Comparison of ENCODE assay signal across 9 cellular contexts in genomic region chr1:76336951-76337371, GRCh38.
DNase-seq lines count a peak whose midpoint lies in the region; ATAC-seq lines count a peak whose summit lies in the region.
"Had no signal": no experiment of that assay in that cellular context is flagged by ENCODE, and none has a peak within 500 bp of the region (broad histone marks: within the 10 kb centered on the region; RNA-seq: fewer than 3 reads in every experiment).

No MANE protein-coding gene starts in this region.

- no peaks in the 10 kb centered on the region for H3K27me3 ChIP-seq in Karpas-422 (ENCODE audit: low read length)

- H3K79me2 ChIP-seq in Karpas-422 (ENCODE audit: low read length): no peaks in the 10 kb centered on the region

- no peak for ATAC-seq in HG03378 (IDR thresholded peaks at IDR 0.05; ENCODE audit: unreplicated experiment)
- ATAC-seq: activated naive CD8-positive, alpha-beta T cell treated with anti-CD3 and anti-CD28 coated beads, Interleukin-2, amount 50 U/mL, for 24 hours had no signal

- H3K36me3 ChIP-seq in Karpas-422 (ENCODE audit: insufficient read depth, low read length): no peaks in the 10 kb centered on the region

- DNase-seq in EL (peak; percentile 84), NCI-H510A (lab: John Stamatoyannopoulos, UW) (peak; percentile 29), fibroblast of the conjunctiva (ENCODE audit: low read depth) (peak; percentile 95), posterior vena cava (ENCODE audit: low spot score) (peak; percentile 85), Karpas-422 (no peak), KG1 (lab: John Stamatoyannopoulos, UW) (no peak)
- no peak for DNase-seq in stimulated activated naive CD4-positive, alpha-beta T cell (lab: John Stamatoyannopoulos, UW)
- DNase-seq: activated naive CD8-positive, alpha-beta T cell treated with anti-CD3 and anti-CD28 coated beads, Interleukin-2, amount 50 U/mL, for 24 hours had no signal

- intact Hi-C loops in posterior vena cava (cut with DNase I): no loop called here

- no peak overlapping the region for H3K9ac ChIP-seq in Karpas-422 (ENCODE audit: low read length)

- no peak overlapping the region for H3K4me3 ChIP-seq in Karpas-422 (ENCODE audit: low read length)

- H4K20me1 ChIP-seq in Karpas-422 (ENCODE audit: insufficient read depth, low read depth, low read length): no peaks in the 10 kb centered on the region

- H3K9me3 ChIP-seq in Karpas-422 (ENCODE audit: low read length): no peaks in the 10 kb centered on the region

- no peak overlapping the region for H2AFZ ChIP-seq in Karpas-422 (ENCODE audit: low read length)

- no peak overlapping the region for H3K27ac ChIP-seq in Karpas-422 (ENCODE audit: low read length)

- no peaks in the 10 kb centered on the region for H3K9me2 ChIP-seq in Karpas-422 (replicated peaks; ENCODE audit: insufficient read depth, low read length)

- no peak overlapping the region for H3K4me2 ChIP-seq in Karpas-422 (ENCODE audit: low read depth, low read length, poor library complexity, severe bottlenecking)

- 0 out of 2 replicates have a peak, but pooled peaks cover 2% of the 10 kb centered on the region for H3K4me1 ChIP-seq in Karpas-422 (ENCODE audit: low read length)

Comparison
In these comparisons a context has a peak if more than half of its experiments do, and no peak if none do; other contexts are left out.
1. DNase-seq: peak in EL (single experiment), NCI-H510A (single experiment), fibroblast of the conjunctiva (single experiment) and posterior vena cava (single experiment); none in stimulated activated naive CD4-positive, alpha-beta T cell (0 of 6), Karpas-422 (single experiment) and KG1 (single experiment).